ENCODE assay signal across 8 cellular contexts in genomic region chr5:111680737-111681413, GRCh38.
A peak's percentile ranks its signal among the peaks of the same experiment; 100 is the strongest.
DNase-seq lines count a peak whose midpoint lies in the region; ATAC-seq and TF ChIP-seq lines count a peak whose summit lies in the region.

No MANE protein-coding gene starts in this region.

- H3K36me3 ChIP-seq in SJCRH30 (no peaks in the 10 kb centered on the region), heart right ventricle (no peaks in the 10 kb centered on the region), smooth muscle cell (ENCODE audit: low read depth) (no peaks in the 10 kb centered on the region)

- peak overlapping the region; percentile 51 for H3K4me2 ChIP-seq in smooth muscle cell

- H3F3A ChIP-seq in smooth muscle cell (ENCODE audit: low read depth) = peaks cover 14% of the 10 kb centered on the region

- H3K79me2 ChIP-seq in smooth muscle cell (ENCODE audit: low read depth) = no peaks in the 10 kb centered on the region

- TF ChIP-seq CTCF in HFF-Myc (IDR thresholded peaks at IDR 0.05; ENCODE audit: low read depth, low read length, missing control alignments) (no peak), heart right ventricle (IDR thresholded peaks at IDR 0.05) (no peak), smooth muscle cell (IDR thresholded peaks at IDR 0.05; ENCODE audit: borderline replicate concordance, insufficient read depth, poor library complexity, severe bottlenecking) (no peak)

- H3K4me1 ChIP-seq in SJCRH30 (peaks cover 19% of the 10 kb centered on the region; the same call in 1 of the 2 replicates), heart right ventricle (peaks cover 0 to 52% (median 32%) of the 10 kb centered on the region in 9 donors), smooth muscle cell (ENCODE audit: low read depth) (peaks cover 5% of the 10 kb centered on the region)

- intact Hi-C loops in heart right ventricle (cut with DNase I) = loop anchor here in 5 of 10 donors (2.0 to 10.0 kb wide), 7 partner anchors 56 to 464 kb away; partner anchors contain the start of gene NREP (in 3 of the 5)

- no peaks in the 10 kb centered on the region for H3K27me3 ChIP-seq in SJCRH30
- no peaks in the 10 kb centered on the region for H3K27me3 ChIP-seq in heart right ventricle
- no peaks in the 10 kb centered on the region for H3K27me3 ChIP-seq in smooth muscle cell (ENCODE audit: low read depth)

- no peaks in the 10 kb centered on the region for H3K9me3 ChIP-seq in SJCRH30 (replicated peaks)
- H3K9me3 ChIP-seq in heart right ventricle = no peaks in the 10 kb centered on the region
- no peaks in the 10 kb centered on the region for H3K9me3 ChIP-seq in smooth muscle cell (replicated peaks; ENCODE audit: low read depth)

- ATAC-seq in heart right ventricle (peak; percentile 80 to 93 (median 86)), HG03280 (IDR thresholded peaks at IDR 0.05; ENCODE audit: unreplicated experiment) (no peak)

- H4K20me1 ChIP-seq in smooth muscle cell (ENCODE audit: low read depth) = no peaks in the 10 kb centered on the region

- no peak overlapping the region for H3K9ac ChIP-seq in smooth muscle cell (ENCODE audit: low read depth)

- peak; percentile 95 for DNase-seq in HFF-Myc (ENCODE audit: extremely low read depth, low read depth)
- peak; percentile 78 to 90 for DNase-seq in SJCRH30
- peak; percentile 14 to 88 for DNase-seq in heart right ventricle
- DNase-seq in smooth muscle cell (lab: John Stamatoyannopoulos, UW; ENCODE audit: unreplicated experiment) = peak; percentile 5
- no peak for DNase-seq in stimulated activated CD4-positive, alpha-beta T cell treated with anti-CD3 and anti-CD28 coated beads, Interleukin-2, amount 100 ng/mL, for 48 hours
- DNase-seq in nucleus accumbens (lab: John Stamatoyannopoulos, UW) = no peak
- no peak for DNase-seq in superior temporal gyrus (ENCODE audit: extremely low spot score)

- peak overlapping the region; percentile 20 for H2AFZ ChIP-seq in smooth muscle cell (ENCODE audit: low read depth)

- H3K27ac ChIP-seq in SJCRH30 = peak overlapping the region; percentile 19; the same call in 1 of the 2 replicates
- H3K27ac ChIP-seq in heart right ventricle = peak overlapping the region in 9 of 10 donors; percentile 23 to 80 (median 67)
- peak overlapping the region; percentile 82 for H3K27ac ChIP-seq in smooth muscle cell (ENCODE audit: low read depth)

- 9 to 10% methylated on average over 6 of the region's 6 CpGs for WGBS in heart right ventricle, 2 donors
- WGBS in smooth muscle cell (ENCODE audit: low lambda C conversion rate) = 12% methylated on average over 6 of the region's 6 CpGs

- H3K4me3 ChIP-seq in HFF-Myc (replicated peaks; ENCODE audit: low read depth, low read length) = peak overlapping the region; percentile 14
- H3K4me3 ChIP-seq in SJCRH30 = 0 out of 2 replicates have a peak overlapping the region, but pooled peaks have one; percentile 2
- H3K4me3 ChIP-seq in heart right ventricle = peak overlapping the region in 4 of 10 donors; percentile 5 to 32 (median 20)
- peak overlapping the region; percentile 2 for H3K4me3 ChIP-seq in smooth muscle cell

Comparison
In these comparisons a context has a peak if more than half of its experiments do, and no peak if none do; other contexts are left out.
1. DNase-seq: peak in HFF-Myc (single experiment), SJCRH30 (2 of 2), heart right ventricle (2 of 2) and smooth muscle cell (single experiment); none in stimulated activated CD4-positive, alpha-beta T cell treated with anti-CD3 and anti-CD28 coated beads, Interleukin-2, amount 100 ng/mL, for 48 hours (0 of 2), nucleus accumbens (0 of 56) and superior temporal gyrus (single experiment).
2. H3K27ac ChIP-seq: peak in every context shown above with its lines; median percentile 82 in smooth muscle cell; 67 in heart right ventricle; 19 in SJCRH30.